In genomic region chr19:8307965-8308866, GRCh38 we compare ENCODE assay signal across 1 cellular context.
TF ChIP-seq lines count a peak whose summit lies in the region.

TSS of gene CD320 (minus strand) at chr19:8308358. CDS start at chr19:8308290, 68 bp downstream.

TF ChIP-seq in GM12878, 131 proteins besides CTCF, POLR2A, EP300 and RAD21 (continued from another document):
- TF ChIP-seq USF1 (IDR thresholded peaks at IDR 0.05; ENCODE audit: borderline replicate concordance, extremely low read length, insufficient read depth, low read depth, low read length) (peak; percentile 80), POLR2AphosphoS2 (IDR thresholded peaks at IDR 0.05; ENCODE audit: low read depth, low read length) (peak; percentile 82), POU2F2 (IDR thresholded peaks at IDR 0.05; ENCODE audit: borderline replicate concordance, low read depth, low read length) (peak; percentile 41; the same call in 1 of the 3 replicates), CBFB (IDR thresholded peaks at IDR 0.05; ENCODE audit: low read depth) (peak; percentile 11; the same call in 1 of the 2 replicates), FOXK2 (IDR thresholded peaks at IDR 0.05) (no peak), MEF2B (IDR thresholded peaks at IDR 0.05; ENCODE audit: partially characterized antibody, poor library complexity, severe bottlenecking) (no peak), IKZF2 (IDR thresholded peaks at IDR 0.05) (0 out of 4 replicates have a peak, but pooled peaks of 1 of the 2 experiments have one; percentile 14), SPI1 (IDR thresholded peaks at IDR 0.05; ENCODE audit: borderline replicate concordance, insufficient read depth, low read depth, low read length) (0 out of 2 replicates have a peak, but pooled peaks have one; percentile 22), MYC (IDR thresholded peaks at IDR 0.05; ENCODE audit: insufficient read depth, insufficient read length, insufficient replicate concordance, low read length, severe bottlenecking) (peak; percentile 90), MAX (IDR thresholded peaks at IDR 0.05; ENCODE audit: low read depth, low read length) (peak; percentile 97), TARDBP (IDR thresholded peaks at IDR 0.05; ENCODE audit: borderline replicate concordance) (no peak), DPF2 (IDR thresholded peaks at IDR 0.05) (peak; percentile 89; the same call in 1 of the 2 replicates), KLF5 (IDR thresholded peaks at IDR 0.05; ENCODE audit: partially characterized antibody) (peak; percentile 50), NRF1 (conservative IDR thresholded peaks at IDR 0.05; ENCODE audit: low read depth, low read length) (peak; percentile 88), JUNB (IDR thresholded peaks at IDR 0.05) (no peak), BHLHE40 (IDR thresholded peaks at IDR 0.05; ENCODE audit: borderline replicate concordance in 1 of 2, low read depth in 2 of 2, low read length in 1 of 2) (peak; percentile 75 to 90; a peak in 3 of 4 replicates), IKZF1 (conservative IDR thresholded peaks at IDR 0.05) (peak; percentile 74), E2F8 (IDR thresholded peaks at IDR 0.05; ENCODE audit: low read depth, partially characterized antibody) (peak; percentile 69), RUNX3 (IDR thresholded peaks at IDR 0.05; ENCODE audit: low read length) (no peak), BMI1 (IDR thresholded peaks at IDR 0.05; ENCODE audit: borderline replicate concordance) (no peak), E4F1 (IDR thresholded peaks at IDR 0.05; ENCODE audit: borderline replicate concordance, partially characterized antibody) (peak; percentile 50), SIN3A (IDR thresholded peaks at IDR 0.05; ENCODE audit: low read depth, low read length) (peak; percentile 76), ATF7 (IDR thresholded peaks at IDR 0.05; ENCODE audit: low read depth) (peak; percentile 47; the same call in 1 of the 2 replicates), ZSCAN29 (IDR thresholded peaks at IDR 0.05) (peak; percentile 80; the same call in 1 of the 2 replicates), E2F4 (IDR thresholded peaks at IDR 0.05; ENCODE audit: low read depth, low read length) (peak; percentile 67), FOXM1 (IDR thresholded peaks at IDR 0.05; ENCODE audit: low read depth, low read length) (no peak), POLR2AphosphoS5 (IDR thresholded peaks at IDR 0.05; ENCODE audit: low read length) (peak; percentile 80), ZBTB4 (CRISPR knock-in tag; IDR thresholded peaks at IDR 0.05) (no peak), ESRRA (IDR thresholded peaks at IDR 0.05; ENCODE audit: low read length) (0 out of 2 replicates have a peak, but pooled peaks have one; percentile 68), CHD2 (IDR thresholded peaks at IDR 0.05; ENCODE audit: borderline replicate concordance, low read depth, low read length) (peak; percentile 97), TAF1 (IDR thresholded peaks at IDR 0.05; ENCODE audit: borderline replicate concordance, low read depth, low read length) (peak; percentile 39; the same call in 1 of the 2 replicates), GATAD2B (conservative IDR thresholded peaks at IDR 0.05; ENCODE audit: low read depth) (peak; percentile 52), ZNF274 (IDR thresholded peaks at IDR 0.05; ENCODE audit: insufficient read depth, insufficient read length) (no peak), NKRF (conservative IDR thresholded peaks at IDR 0.05) (peak; percentile 90), SMAD5 (IDR thresholded peaks at IDR 0.05; ENCODE audit: low read depth) (peak; percentile 75; the same call in 1 of the 2 replicates)
